ENCODE assay signal across 2 cellular contexts in genomic region chr17:28853295-28853694, GRCh38.
TF ChIP-seq lines count a peak whose summit lies in the region.

No MANE protein-coding gene starts in this region.

TF ChIP-seq in A549, 52 proteins besides CTCF, POLR2A, EP300 and RAD21:
- TF ChIP-seq ZSCAN20 (CRISPR knock-in tag; IDR thresholded peaks at IDR 0.05) (no peak), BCL3 (IDR thresholded peaks at IDR 0.05) (no peak), GATA3 (IDR thresholded peaks at IDR 0.05; ENCODE audit: borderline replicate concordance) (no peak), NPAS2 (CRISPR knock-in tag; IDR thresholded peaks at IDR 0.05; ENCODE audit: borderline replicate concordance) (no peak), JUN (IDR thresholded peaks at IDR 0.05) (no peak), ZNF302 (CRISPR knock-in tag; IDR thresholded peaks at IDR 0.05) (no peak), CEBPB (IDR thresholded peaks at IDR 0.05) (no peak), CHD4 (IDR thresholded peaks at IDR 0.05; ENCODE audit: borderline replicate concordance) (no peak)

TF ChIP-seq in WTC11, 78 proteins besides CTCF, POLR2A, EP300 and RAD21:
- TF ChIP-seq CREM (CRISPR knock-in tag; IDR thresholded peaks at IDR 0.05) (no peak), ZNF317 (CRISPR knock-in tag; IDR thresholded peaks at IDR 0.05; ENCODE audit: borderline replicate concordance, low read depth) (no peak), NFYB (CRISPR knock-in tag; conservative IDR thresholded peaks at IDR 0.05; ENCODE audit: low read depth) (no peak), SP1 (CRISPR knock-in tag; conservative IDR thresholded peaks at IDR 0.05) (no peak), ZBTB21 (CRISPR knock-in tag; IDR thresholded peaks at IDR 0.05; ENCODE audit: borderline replicate concordance) (no peak), HMGA2 (CRISPR knock-in tag; IDR thresholded peaks at IDR 0.05) (no peak), NR1H2 (CRISPR knock-in tag; IDR thresholded peaks at IDR 0.05) (no peak), TEAD1 (CRISPR knock-in tag; IDR thresholded peaks at IDR 0.05) (no peak), E2F4 (CRISPR knock-in tag; IDR thresholded peaks at IDR 0.05; ENCODE audit: borderline replicate concordance, low read depth) (no peak), FOXK1 (CRISPR knock-in tag; IDR thresholded peaks at IDR 0.05) (no peak), ZNF671 (CRISPR knock-in tag; IDR thresholded peaks at IDR 0.05) (no peak), GRHL2 (CRISPR knock-in tag; IDR thresholded peaks at IDR 0.05; ENCODE audit: insufficient replicate concordance, severe bottlenecking) (no peak)
- TF ChIP-seq, protein P1, sequence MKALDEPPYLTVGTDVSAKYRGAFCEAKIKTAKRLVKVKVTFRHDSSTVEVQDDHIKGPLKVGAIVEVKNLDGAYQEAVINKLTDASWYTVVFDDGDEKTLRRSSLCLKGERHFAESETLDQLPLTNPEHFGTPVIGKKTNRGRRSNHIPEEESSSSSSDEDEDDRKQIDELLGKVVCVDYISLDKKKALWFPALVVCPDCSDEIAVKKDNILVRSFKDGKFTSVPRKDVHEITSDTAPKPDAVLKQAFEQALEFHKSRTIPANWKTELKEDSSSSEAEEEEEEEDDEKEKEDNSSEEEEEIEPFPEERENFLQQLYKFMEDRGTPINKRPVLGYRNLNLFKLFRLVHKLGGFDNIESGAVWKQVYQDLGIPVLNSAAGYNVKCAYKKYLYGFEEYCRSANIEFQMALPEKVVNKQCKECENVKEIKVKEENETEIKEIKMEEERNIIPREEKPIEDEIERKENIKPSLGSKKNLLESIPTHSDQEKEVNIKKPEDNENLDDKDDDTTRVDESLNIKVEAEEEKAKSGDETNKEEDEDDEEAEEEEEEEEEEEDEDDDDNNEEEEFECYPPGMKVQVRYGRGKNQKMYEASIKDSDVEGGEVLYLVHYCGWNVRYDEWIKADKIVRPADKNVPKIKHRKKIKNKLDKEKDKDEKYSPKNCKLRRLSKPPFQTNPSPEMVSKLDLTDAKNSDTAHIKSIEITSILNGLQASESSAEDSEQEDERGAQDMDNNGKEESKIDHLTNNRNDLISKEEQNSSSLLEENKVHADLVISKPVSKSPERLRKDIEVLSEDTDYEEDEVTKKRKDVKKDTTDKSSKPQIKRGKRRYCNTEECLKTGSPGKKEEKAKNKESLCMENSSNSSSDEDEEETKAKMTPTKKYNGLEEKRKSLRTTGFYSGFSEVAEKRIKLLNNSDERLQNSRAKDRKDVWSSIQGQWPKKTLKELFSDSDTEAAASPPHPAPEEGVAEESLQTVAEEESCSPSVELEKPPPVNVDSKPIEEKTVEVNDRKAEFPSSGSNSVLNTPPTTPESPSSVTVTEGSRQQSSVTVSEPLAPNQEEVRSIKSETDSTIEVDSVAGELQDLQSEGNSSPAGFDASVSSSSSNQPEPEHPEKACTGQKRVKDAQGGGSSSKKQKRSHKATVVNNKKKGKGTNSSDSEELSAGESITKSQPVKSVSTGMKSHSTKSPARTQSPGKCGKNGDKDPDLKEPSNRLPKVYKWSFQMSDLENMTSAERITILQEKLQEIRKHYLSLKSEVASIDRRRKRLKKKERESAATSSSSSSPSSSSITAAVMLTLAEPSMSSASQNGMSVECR (CRISPR knock-in tag; IDR thresholded peaks at IDR 0.05; ENCODE audit: borderline replicate concordance): no peak
